In the genomic region with DNA sequence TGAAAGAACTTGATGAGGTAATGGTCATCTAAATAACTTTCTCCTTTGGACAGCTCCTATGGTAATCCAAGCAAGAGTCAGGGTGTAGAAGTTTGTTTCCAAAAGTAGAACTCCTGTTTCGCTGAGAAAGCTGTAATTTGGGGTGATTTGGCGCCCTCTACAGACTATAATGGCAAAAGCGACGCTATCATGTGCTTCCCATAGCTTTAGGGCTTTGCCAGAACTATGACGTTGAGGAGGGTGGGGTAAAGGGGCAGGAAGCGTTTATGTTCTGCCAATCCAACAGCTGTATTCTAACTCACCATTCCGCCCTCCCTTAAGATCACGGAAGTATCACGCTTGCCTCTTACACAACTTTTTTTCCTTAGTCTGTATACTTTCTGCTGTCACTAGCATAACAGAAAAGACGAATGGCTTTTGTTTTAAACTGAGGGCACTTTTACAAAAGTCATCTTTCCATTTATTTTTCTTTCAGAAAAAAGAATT, we compare ENCODE assay signal across 7 cellular contexts. TPM values are rescaled to one million over a fixed set of nuclear protein-coding genes. Genes with fewer than 3 reads are reported as not detected.
DNase-seq lines count a peak whose midpoint lies in the region; ATAC-seq, FAIRE-seq and TF ChIP-seq lines count a peak whose summit lies in the region.

A gene with protein sequence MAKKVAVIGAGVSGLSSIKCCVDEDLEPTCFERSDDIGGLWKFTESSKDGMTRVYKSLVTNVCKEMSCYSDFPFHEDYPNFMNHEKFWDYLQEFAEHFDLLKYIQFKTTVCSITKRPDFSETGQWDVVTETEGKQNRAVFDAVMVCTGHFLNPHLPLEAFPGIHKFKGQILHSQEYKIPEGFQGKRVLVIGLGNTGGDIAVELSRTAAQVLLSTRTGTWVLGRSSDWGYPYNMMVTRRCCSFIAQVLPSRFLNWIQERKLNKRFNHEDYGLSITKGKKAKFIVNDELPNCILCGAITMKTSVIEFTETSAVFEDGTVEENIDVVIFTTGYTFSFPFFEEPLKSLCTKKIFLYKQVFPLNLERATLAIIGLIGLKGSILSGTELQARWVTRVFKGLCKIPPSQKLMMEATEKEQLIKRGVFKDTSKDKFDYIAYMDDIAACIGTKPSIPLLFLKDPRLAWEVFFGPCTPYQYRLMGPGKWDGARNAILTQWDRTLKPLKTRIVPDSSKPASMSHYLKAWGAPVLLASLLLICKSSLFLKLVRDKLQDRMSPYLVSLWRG (plus strand): TSS at position 349 of the 486 bp plus-strand sequence. CDS start 5,643 bp downstream, outside the sequence.

- no peaks in the 10 kb centered on the region for H3K27me3 ChIP-seq in GM12878 (replicated peaks in 1 of 2; ENCODE audit: control insufficient read depth in 2 of 2, insufficient read depth in 2 of 2, low read length in 1 of 2)

- peak within 1 kb of the TSS; percentile 76 for H3K4me2 ChIP-seq in GM12878 (ENCODE audit: control insufficient read depth, insufficient read depth)

- H3K27ac ChIP-seq in GM12878 (ENCODE audit: control insufficient read depth, insufficient read depth) = peak within 1 kb of the TSS; percentile 53; the same call in 1 of the 2 replicates

- H2AFZ ChIP-seq in GM12878 (ENCODE audit: control insufficient read depth, low read depth, low read length) = peak within 1 kb of the TSS; percentile 71

- peak; percentile 42 to 62 for DNase-seq in NCI-H1930 (lab: John Stamatoyannopoulos, UW)
- DNase-seq in T-helper 22 cell (ENCODE audit: low read depth) = peak; percentile 73
- DNase-seq in GM12878 (ENCODE audit: low read depth, low spot score) = peak; percentile 94
- peak; percentile 93 for DNase-seq in iPS DF 19.7 (ENCODE audit: low read depth, low spot score)
- peak; percentile 97 for DNase-seq in skeletal muscle cell (ENCODE audit: low read depth)

- POLR2A ChIA-PET in GM12878 (lab: Charles Lee) = interaction anchor here (0.5 to 1.8 kb wide), 8 partner anchors 40 to 1463 kb away, joined by 3 to 7 read pairs (median 3); a partner anchor contains a TSS

- TF ChIP-seq CTCF in GM12878 (IDR thresholded peaks at IDR 0.05 in 2 of 3, conservative IDR thresholded peaks at IDR 0.05 in 1 of 3; ENCODE audit: control insufficient read depth in 2 of 3, extremely low read depth in 1 of 3, insufficient read depth in 1 of 3, low read depth in 3 of 3, low read length in 3 of 3) = peak; percentile 72 to 90 (median 87)

- CTCF ChIA-PET in GM12878 (lab: Yijun Ruan, JAX) = interaction anchor here (0.6 to 3.2 kb wide), 58 partner anchors 8 to 675 kb away, joined by 3 to 162 read pairs (median 4); a partner anchor contains a TSS

- TF ChIP-seq EP300 in GM12878 (IDR thresholded peaks at IDR 0.05; ENCODE audit: borderline replicate concordance in 1 of 2, control insufficient read depth in 1 of 2, low read depth in 2 of 2, low read length in 2 of 2) = no peak; a peak in 1 of 4 replicates

- in situ Hi-C loops in GM12878 (cut with MboI) = no loop called here

- TF ChIP-seq RAD21 in GM12878 (IDR thresholded peaks at IDR 0.05; ENCODE audit: insufficient read depth, low read depth, low read length) = peak; percentile 72

- no TSS peak for BruUV-seq in GM12878 (replicated peaks; lab: Mats Ljungman, UMichigan)

- H4K20me1 ChIP-seq in GM12878 (ENCODE audit: control insufficient read depth, insufficient read depth) = no peaks in the 10 kb centered on the region

- ATAC-seq in GM18508 (IDR thresholded peaks at IDR 0.05; ENCODE audit: insufficient read depth, unreplicated experiment) = peak; percentile 98
- peak; percentile 100 for ATAC-seq in HG02981 (IDR thresholded peaks at IDR 0.05; ENCODE audit: unreplicated experiment)
- ATAC-seq in GM12878 = peak; percentile 100

- H3K79me2 ChIP-seq in GM12878 (ENCODE audit: control insufficient read depth, insufficient read depth, low read length) = no peaks in the 10 kb centered on the region

- WGBS in GM12878 (ENCODE audit: insufficient coverage, insufficient replicate concordance, low lambda C conversion rate, missing lambda C conversion rate) = 0% methylated on average over 10 of the region's 10 CpGs

- H3K36me3 ChIP-seq in GM12878 (ENCODE audit: control insufficient read depth in 2 of 2, insufficient read depth in 2 of 2, low read length in 1 of 2) = no peaks in the 10 kb centered on the region

- TF ChIP-seq POLR2A in GM12878 (IDR thresholded peaks at IDR 0.05; ENCODE audit: low read depth, low read length) = peak; percentile 28; the same call in 1 of the 2 replicates

- RAD21 ChIA-PET in GM12878 (lab: Charles Lee; ENCODE audit: unreplicated experiment) = interaction anchor here (0.7 to 2.0 kb wide), 22 partner anchors 17 to 1419 kb away, joined by 3 to 46 read pairs (median 4); a partner anchor contains a TSS

- H3K4me3 ChIP-seq in GM12878 = peak within 1 kb of the TSS; percentile 71
- H3K4me3 ChIP-seq in skeletal muscle cell (ENCODE audit: low read depth, low read length) = peak within 1 kb of the TSS; percentile 1

- intact Hi-C loops in GM12878 (cut with micrococcal nuclease; ENCODE audit: unreplicated experiment) = loop anchor here (1.0 to 10.0 kb wide), 3 partner anchors 69 to 347 kb away; no protein-coding TSS in a partner anchor

- SMC1A ChIA-PET in GM12878 (lab: Charles Lee; ENCODE audit: uncharacterized antibody, unreplicated experiment) = interaction anchor here (0.6 to 4.0 kb wide), 28 partner anchors 9 to 1426 kb away, joined by 3 to 60 read pairs (median 4); a partner anchor contains a TSS

- H3K9ac ChIP-seq in GM12878 (ENCODE audit: control insufficient read depth, insufficient read depth, low read length) = peak within 1 kb of the TSS; percentile 53; the same call in 1 of the 2 replicates

- FAIRE-seq in GM12878 (lab: Jason Lieb, UNC) = peak; percentile 95

- 0 out of 2 replicates have a peak, but pooled peaks cover 6% of the 10 kb centered on the region for H3K4me1 ChIP-seq in GM12878 (ENCODE audit: control insufficient read depth, insufficient read depth, low read length)

- no peaks in the 10 kb centered on the region for H3K9me3 ChIP-seq in GM12878 (replicated peaks; ENCODE audit: control insufficient read depth, insufficient read depth, low read length)

TF ChIP-seq in GM12878, 131 proteins besides CTCF, POLR2A, EP300 and RAD21 (continues in another document):
- TF ChIP-seq BCL11A (IDR thresholded peaks at IDR 0.05; ENCODE audit: low read depth, low read length) (no peak), RAD51 (IDR thresholded peaks at IDR 0.05) (peak; percentile 46; the same call in 1 of the 2 replicates), CBX5 (IDR thresholded peaks at IDR 0.05; ENCODE audit: low read depth) (no peak), RFX5 (IDR thresholded peaks at IDR 0.05; ENCODE audit: low read depth, low read length) (peak; percentile 6; the same call in 1 of the 2 replicates), POU2F2 (IDR thresholded peaks at IDR 0.05; ENCODE audit: borderline replicate concordance, low read depth, low read length) (peak; percentile 51; the same call in 1 of the 3 replicates), IKZF2 (IDR thresholded peaks at IDR 0.05) (peak in 1 of 2 experiments; percentile 17; a peak in 1 of 4 replicates), NFXL1 (IDR thresholded peaks at IDR 0.05; ENCODE audit: borderline replicate concordance) (no peak)
- TF ChIP-seq, protein P1, sequence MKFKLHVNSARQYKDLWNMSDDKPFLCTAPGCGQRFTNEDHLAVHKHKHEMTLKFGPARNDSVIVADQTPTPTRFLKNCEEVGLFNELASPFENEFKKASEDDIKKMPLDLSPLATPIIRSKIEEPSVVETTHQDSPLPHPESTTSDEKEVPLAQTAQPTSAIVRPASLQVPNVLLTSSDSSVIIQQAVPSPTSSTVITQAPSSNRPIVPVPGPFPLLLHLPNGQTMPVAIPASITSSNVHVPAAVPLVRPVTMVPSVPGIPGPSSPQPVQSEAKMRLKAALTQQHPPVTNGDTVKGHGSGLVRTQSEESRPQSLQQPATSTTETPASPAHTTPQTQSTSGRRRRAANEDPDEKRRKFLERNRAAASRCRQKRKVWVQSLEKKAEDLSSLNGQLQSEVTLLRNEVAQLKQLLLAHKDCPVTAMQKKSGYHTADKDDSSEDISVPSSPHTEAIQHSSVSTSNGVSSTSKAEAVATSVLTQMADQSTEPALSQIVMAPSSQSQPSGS (IDR thresholded peaks at IDR 0.05; ENCODE audit: low read length) = peak; percentile 32
- TF ChIP-seq, protein P2, sequence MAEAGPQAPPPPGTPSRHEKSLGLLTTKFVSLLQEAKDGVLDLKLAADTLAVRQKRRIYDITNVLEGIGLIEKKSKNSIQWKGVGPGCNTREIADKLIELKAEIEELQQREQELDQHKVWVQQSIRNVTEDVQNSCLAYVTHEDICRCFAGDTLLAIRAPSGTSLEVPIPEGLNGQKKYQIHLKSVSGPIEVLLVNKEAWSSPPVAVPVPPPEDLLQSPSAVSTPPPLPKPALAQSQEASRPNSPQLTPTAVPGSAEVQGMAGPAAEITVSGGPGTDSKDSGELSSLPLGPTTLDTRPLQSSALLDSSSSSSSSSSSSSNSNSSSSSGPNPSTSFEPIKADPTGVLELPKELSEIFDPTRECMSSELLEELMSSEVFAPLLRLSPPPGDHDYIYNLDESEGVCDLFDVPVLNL (IDR thresholded peaks at IDR 0.05; ENCODE audit: low read depth, low read length) = no peak

RNA-seq across cellular contexts. Expression of the gene that starts here (rescaled TPM):
- 1.5 and 2.4 TPM in 2 replicates for total RNA-seq in GM12878 (2013; cell fraction: nucleolus; rRNA removed)
- 1.0 and 1.1 TPM in 2 replicates for total RNA-seq in GM12878 (2014; rRNA removed)
- 0.85 and 0.92 TPM in 2 replicates for total RNA-seq in GM12878 (2014; rRNA removed; fragmentation: Illumina TruSeq; extraction: Trizol)
- 0.32 and 0.72 TPM in 2 replicates for total RNA-seq in GM12878 (2021)
- 1.3 TPM for polyA plus RNA-seq in GM12878 (2011; ENCODE audit: low read depth)
- 3.0 and 3.9 TPM in 2 replicates for polyA plus RNA-seq in GM12878 (2011; rRNA removed)
- polyA plus RNA-seq in GM12878 (2011; cell fraction: cytosol; rRNA removed) = 1.1 and 1.4 TPM in 2 replicates
- polyA plus RNA-seq in GM12878 (2011; cell fraction: nucleus; rRNA removed) = 1.4 and 2.0 TPM in 2 replicates
- 1.8 and 2.0 TPM in 2 replicates for polyA plus RNA-seq in GM12878 (2012)
- 1.3 and 2.4 TPM in 2 replicates for polyA plus RNA-seq in GM12878 (2014; fragmentation: Illumina TruSeq; extraction: Trizol)
- 1 to 10 TPM; 1.4 to 1.8 TPM for polyA plus RNA-seq in GM12878 (2014; fragmentation: Nextera tagmentation; extraction: Ambion mirVana)
- 1.1 and 2.3 TPM in 2 replicates for polyA plus RNA-seq in GM12878 (2014; rRNA removed)
- polyA plus RNA-seq in GM12878 (2016; fragmentation: Nextera tagmentation; extraction: Ambion mirVana) = under 1 TPM; 0.26 to 0.70 TPM
- polyA minus RNA-seq in GM12878 (2011; rRNA and poly(A)+ RNA removed) = 1.4 and 2.2 TPM in 2 replicates
- 0.83 TPM in 1 of 2 replicates, not detected in the other for polyA minus RNA-seq in GM12878 (2011; cell fraction: cytosol; rRNA and poly(A)+ RNA removed)
- 0.24 and 1.3 TPM in 2 replicates for polyA minus RNA-seq in GM12878 (2011; cell fraction: nucleus; rRNA and poly(A)+ RNA removed)

Comparison
In these comparisons a context has a peak if more than half of its experiments do, and no peak if none do; other contexts are left out.
1. Peak in every context shown above with its lines: DNase-seq, ATAC-seq, H3K4me3 ChIP-seq and H3K27ac ChIP-seq.